Comparison of ENCODE assay signal across 8 cellular contexts in genomic region chr5:124056326-124057160, GRCh38.
DNase-seq lines count a peak whose midpoint lies in the region; ATAC-seq and TF ChIP-seq lines count a peak whose summit lies in the region.

No MANE protein-coding gene starts in this region.

- H3K79me1 ChIP-seq in H9 (ENCODE audit: insufficient read depth, low read depth, low read length, poor library complexity, severe bottlenecking), result no peaks in the 10 kb centered on the region

- H3K56ac ChIP-seq in H9 (ENCODE audit: insufficient read length, low read depth, low read length), result no peak overlapping the region

- H3T11ph ChIP-seq in H9 (ENCODE audit: low read length), result no peak overlapping the region

- no peaks in the 10 kb centered on the region for H3K9me3 Mint-ChIP-seq in nephron
- H3K9me3 Mint-ChIP-seq in H9, result no peaks in the 10 kb centered on the region; a peak in 1 of 5 replicates

- H3K4me1 ChIP-seq in HEK293 (ENCODE audit: control insufficient read depth, insufficient read depth, low read length) (peaks cover 28% of the 10 kb centered on the region), H9 (ENCODE audit: insufficient read depth, low read length) (no peaks in the 10 kb centered on the region)
- no peaks in the 10 kb centered on the region for H3K4me1 ChIP-seq in effector memory CD4-positive, alpha-beta T cell (ENCODE audit: control insufficient read depth, insufficient read depth, low read length, poor library complexity, severe bottlenecking)

- H3K18ac ChIP-seq in H9 (ENCODE audit: insufficient read length, low read depth, low read length), result no peak overlapping the region

- peak; percentile 77 for ATAC-seq in GM18520 (IDR thresholded peaks at IDR 0.05; ENCODE audit: unreplicated experiment)

- H2BK5ac ChIP-seq in H9 (ENCODE audit: insufficient read length, low read length), result no peak overlapping the region

- WGBS in H9 (ENCODE audit: extremely low coverage, insufficient read length, low lambda C conversion rate), result no CpG with 5 or more reads among the region's 13 CpGs

- no peak overlapping the region for H3K4me2 ChIP-seq in H9 (ENCODE audit: insufficient read depth, insufficient read length, low read length)

- H3K36me3 Mint-ChIP-seq in nephron (ENCODE audit: low read depth), result no peaks in the 10 kb centered on the region
- no peaks in the 10 kb centered on the region for H3K36me3 Mint-ChIP-seq in H9 (ENCODE audit: insufficient read depth in 1 of 3, low read depth in 3 of 3)

- no peaks in the 10 kb centered on the region for H3K79me2 ChIP-seq in H9 (ENCODE audit: insufficient read depth, low read length)

- H4K8ac ChIP-seq in H9 (replicated peaks; ENCODE audit: insufficient read length, low read depth, low read length), result no peak overlapping the region

- CTCF ChIA-PET in HEK293 (lab: Yijun Ruan, JAX), result interaction anchor here (0.6 kb wide), 1 partner anchor 466 kb away, joined by 3 read pairs; no protein-coding TSS in a partner anchor

- DNase-seq in HT-29 (ENCODE audit: low spot score) (peak; percentile 2), NCI-H1436 treated with DMSO at 0.1 percent for 48 hours (lab: John Stamatoyannopoulos, UW) (no peak), H9 (no peak), caudate nucleus (lab: John Stamatoyannopoulos, UW) (no peak)
- DNase-seq in effector memory CD4-positive, alpha-beta T cell, result no peak

- no peak overlapping the region for H2BK12ac ChIP-seq in H9 (ENCODE audit: insufficient read length, low read depth, low read length)

- H4K5ac ChIP-seq in H9 (ENCODE audit: insufficient read length, low read depth, low read length), result no peak overlapping the region

- no peak overlapping the region for H3K4me3 ChIP-seq in HEK293 (ENCODE audit: low read depth, low read length)
- H3K4me3 ChIP-seq in effector memory CD4-positive, alpha-beta T cell (ENCODE audit: insufficient read depth, low read depth, low read length, poor library complexity, severe bottlenecking), result no peak overlapping the region

- H3K27me3 Mint-ChIP-seq in nephron (ENCODE audit: low read depth), result no peaks in the 10 kb centered on the region
- H3K27me3 Mint-ChIP-seq in H9 (ENCODE audit: low read depth), result no peaks in the 10 kb centered on the region; the same call in 1 of the 2 replicates

- H3K27ac ChIP-seq in HEK293 (ENCODE audit: extremely low read depth, low read depth, low read length) (peak overlapping the region; percentile 68), H9 (ENCODE audit: insufficient read length, low read depth, low read length) (no peak overlapping the region), caudate nucleus (ENCODE audit: low read depth, low read length) (no peak overlapping the region)
- no peak overlapping the region for H3K27ac ChIP-seq in effector memory CD4-positive, alpha-beta T cell (ENCODE audit: insufficient read depth, low read length, poor library complexity, severe bottlenecking)

- no peak overlapping the region for H3K9ac ChIP-seq in H9 (ENCODE audit: extremely low read depth, insufficient read length, low read length)

- H3K4me3 Mint-ChIP-seq in nephron, result no peak overlapping the region
- H3K4me3 Mint-ChIP-seq in H9, result no peak overlapping the region

- TF ChIP-seq CTCF in HEK293 (tag by site-specific recombination; IDR thresholded peaks at IDR 0.05) (no peak), nephron (IDR thresholded peaks at IDR 0.05; ENCODE audit: unreplicated experiment in 3 of 3) (no peak), H9 (conservative IDR thresholded peaks at IDR 0.05) (no peak)

- H3K27me3 ChIP-seq in H9 (ENCODE audit: insufficient read depth, low read length), result no peaks in the 10 kb centered on the region
- no peaks in the 10 kb centered on the region for H3K27me3 ChIP-seq in effector memory CD4-positive, alpha-beta T cell (replicated peaks; ENCODE audit: control insufficient read depth, insufficient read depth, low read length, poor library complexity, severe bottlenecking)

- H2BK20ac ChIP-seq in H9 (ENCODE audit: low read depth, low read length, poor library complexity, severe bottlenecking), result no peak overlapping the region

- H4K20me1 ChIP-seq in H9 (ENCODE audit: control insufficient read depth, insufficient read depth, insufficient read length), result no peaks in the 10 kb centered on the region

- no peak overlapping the region for H2AFZ ChIP-seq in H9 (ENCODE audit: low read length)

- H4K91ac ChIP-seq in H9 (ENCODE audit: insufficient read length, low read depth, low read length), result no peak overlapping the region

- no peak overlapping the region for H2BK120ac ChIP-seq in H9 (ENCODE audit: low read depth, low read length, poor library complexity, severe bottlenecking)

- peaks cover 84% of the 10 kb centered on the region for H3K4me1 Mint-ChIP-seq in nephron
- peaks cover 2 to 8% of the 10 kb centered on the region in 2 experiments; a peak in 3 of 4 replicates for H3K4me1 Mint-ChIP-seq in H9

- no peaks in the 10 kb centered on the region for H3K36me3 ChIP-seq in HEK293 (ENCODE audit: control insufficient read depth in 2 of 2, insufficient read depth in 1 of 2, low read length in 2 of 2)
- H3K36me3 ChIP-seq in effector memory CD4-positive, alpha-beta T cell (ENCODE audit: control insufficient read depth, insufficient read depth, low read length), result no peaks in the 10 kb centered on the region

- H3K23ac ChIP-seq in H9 (ENCODE audit: insufficient read length, low read depth, low read length), result no peak overlapping the region

- H3K4ac ChIP-seq in H9 (ENCODE audit: low read depth, low read length), result no peak overlapping the region

- no peak overlapping the region for H2BK15ac ChIP-seq in H9 (ENCODE audit: low read depth, low read length)

- H3K27ac Mint-ChIP-seq in nephron (peak overlapping the region; percentile 82 to 91 (median 82)), H9 (peak overlapping the region in 1 of 3 experiments; percentile 5; a peak in 1 of 7 replicates)

- H3K23me2 ChIP-seq in H9 (ENCODE audit: insufficient read length, low read depth, low read length, poor library complexity, severe bottlenecking), result no peaks in the 10 kb centered on the region

- POLR2A ChIA-PET in HEK293 (lab: Yijun Ruan, JAX), result interaction anchor here (0.6 to 1.1 kb wide), 2 partner anchors 23 to 542 kb away, joined by 3 to 4 read pairs; no protein-coding TSS in a partner anchor

- H3K9me3 ChIP-seq in HEK293 (ENCODE audit: control insufficient read depth, insufficient read depth, low read depth, low read length) (no peaks in the 10 kb centered on the region), H9 (ENCODE audit: control insufficient read depth, low read depth, low read length) (no peaks in the 10 kb centered on the region)
- no peaks in the 10 kb centered on the region for H3K9me3 ChIP-seq in effector memory CD4-positive, alpha-beta T cell (ENCODE audit: control insufficient read depth, low read length)

- H2AK5ac ChIP-seq in H9 (ENCODE audit: insufficient read length, low read length), result no peak overlapping the region

- no peak overlapping the region for H3K14ac ChIP-seq in H9 (ENCODE audit: insufficient read depth, low read length)

TF ChIP-seq in HEK293, 187 proteins besides CTCF, POLR2A, EP300 and RAD21:
- no peak for TF ChIP-seq RBAK (tag by site-specific recombination; IDR thresholded peaks at IDR 0.05)
- TF ChIP-seq, protein P1, sequence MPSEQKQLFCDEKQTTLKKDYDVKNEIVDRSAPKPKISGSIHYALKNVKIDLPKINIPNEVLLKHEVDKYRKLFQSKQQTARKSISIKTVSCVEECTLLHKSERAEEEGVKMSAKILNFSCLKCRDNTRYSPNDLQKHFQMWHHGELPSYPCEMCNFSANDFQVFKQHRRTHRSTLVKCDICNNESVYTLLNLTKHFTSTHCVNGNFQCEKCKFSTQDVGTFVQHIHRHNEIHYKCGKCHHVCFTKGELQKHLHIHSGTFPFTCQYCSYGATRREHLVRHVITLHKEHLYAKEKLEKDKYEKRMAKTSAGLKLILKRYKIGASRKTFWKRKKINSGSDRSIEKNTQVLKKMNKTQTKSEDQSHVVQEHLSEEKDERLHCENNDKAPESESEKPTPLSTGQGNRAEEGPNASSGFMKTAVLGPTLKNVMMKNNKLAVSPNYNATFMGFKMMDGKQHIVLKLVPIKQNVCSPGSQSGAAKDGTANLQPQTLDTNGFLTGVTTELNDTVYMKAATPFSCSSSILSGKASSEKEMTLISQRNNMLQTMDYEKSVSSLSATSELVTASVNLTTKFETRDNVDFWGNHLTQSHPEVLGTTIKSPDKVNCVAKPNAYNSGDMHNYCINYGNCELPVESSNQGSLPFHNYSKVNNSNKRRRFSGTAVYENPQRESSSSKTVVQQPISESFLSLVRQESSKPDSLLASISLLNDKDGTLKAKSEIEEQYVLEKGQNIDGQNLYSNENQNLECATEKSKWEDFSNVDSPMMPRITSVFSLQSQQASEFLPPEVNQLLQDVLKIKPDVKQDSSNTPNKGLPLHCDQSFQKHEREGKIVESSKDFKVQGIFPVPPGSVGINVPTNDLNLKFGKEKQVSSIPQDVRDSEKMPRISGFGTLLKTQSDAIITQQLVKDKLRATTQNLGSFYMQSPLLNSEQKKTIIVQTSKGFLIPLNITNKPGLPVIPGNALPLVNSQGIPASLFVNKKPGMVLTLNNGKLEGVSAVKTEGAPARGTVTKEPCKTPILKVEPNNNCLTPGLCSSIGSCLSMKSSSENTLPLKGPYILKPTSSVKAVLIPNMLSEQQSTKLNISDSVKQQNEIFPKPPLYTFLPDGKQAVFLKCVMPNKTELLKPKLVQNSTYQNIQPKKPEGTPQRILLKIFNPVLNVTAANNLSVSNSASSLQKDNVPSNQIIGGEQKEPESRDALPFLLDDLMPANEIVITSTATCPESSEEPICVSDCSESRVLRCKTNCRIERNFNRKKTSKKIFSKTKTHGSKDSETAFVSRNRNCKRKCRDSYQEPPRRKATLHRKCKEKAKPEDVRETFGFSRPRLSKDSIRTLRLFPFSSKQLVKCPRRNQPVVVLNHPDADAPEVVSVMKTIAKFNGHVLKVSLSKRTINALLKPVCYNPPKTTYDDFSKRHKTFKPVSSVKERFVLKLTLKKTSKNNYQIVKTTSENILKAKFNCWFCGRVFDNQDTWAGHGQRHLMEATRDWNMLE (tag by site-specific recombination; conservative IDR thresholded peaks at IDR 0.05; ENCODE audit: low read depth), result 0 out of 2 replicates have a peak, but pooled peaks have one; percentile 6
